ENCODE assay signal across 11 cellular contexts in the genomic region with DNA sequence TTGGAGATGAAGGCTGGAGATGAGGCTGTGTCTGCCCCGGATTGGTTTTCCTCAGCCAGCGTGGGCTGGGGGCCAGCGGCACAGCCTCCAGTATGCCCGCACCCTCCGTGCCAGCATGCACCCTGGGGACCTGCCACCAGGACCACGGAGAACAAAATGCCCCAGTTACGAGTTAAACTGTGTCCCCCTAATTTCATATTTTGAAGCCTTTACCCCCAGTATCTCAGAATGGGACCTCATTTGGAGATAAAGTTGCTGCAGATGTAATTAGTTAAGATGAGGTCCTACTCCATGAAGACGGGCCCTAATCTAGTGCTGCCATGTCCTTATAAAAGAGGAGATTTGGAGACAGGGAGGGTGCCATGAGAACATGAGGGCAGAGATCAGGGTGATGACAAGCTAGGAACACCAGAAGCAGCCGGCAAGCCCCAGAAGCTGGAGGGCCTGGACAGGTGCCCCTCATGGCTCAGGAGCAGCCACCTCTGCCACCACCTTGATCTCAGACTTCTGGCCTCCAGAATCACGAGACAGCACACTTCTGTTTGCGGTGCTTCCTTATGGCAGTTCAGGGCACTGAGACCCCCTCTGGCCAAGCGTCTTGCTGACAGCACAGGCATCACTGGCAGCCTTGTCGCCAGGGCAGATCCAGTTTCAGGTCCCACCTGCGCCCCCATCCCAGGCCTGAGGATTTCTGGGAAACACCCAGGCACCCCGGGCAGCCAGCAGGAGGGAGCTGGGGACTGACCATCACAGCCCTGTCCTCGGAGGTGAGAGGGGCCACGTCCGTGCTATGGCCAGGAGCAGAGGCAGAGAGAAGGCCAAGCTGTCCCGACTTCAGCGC. TPM values are rescaled to one million over a fixed set of nuclear protein-coding genes. Genes with fewer than 3 reads are reported as not detected.
"Had no signal": no experiment of that assay in that cellular context is flagged by ENCODE, and none has a peak within 500 bp of the region (broad histone marks: within the 10 kb centered on the region; RNA-seq: fewer than 3 reads in every experiment).

No MANE protein-coding gene starts in this region.

- DNase-seq: midbrain, naive B cell, small intestine, thyroid gland, uterus had no signal

- H3K36me3 ChIP-seq: esophagus muscularis mucosa, left lung, thyroid gland, uterus had no signal

- H3K27ac Mint-ChIP-seq: dendritic cell treated with granulocyte-macrophage colony-stimulating factor and Interleukin-4, amounts not matched to agents 40 ng/mL and 50 ng/mL, for 4 days; T-helper 1 cell treated with Interleukin-12 subunit alpha and Interleukin-12 subunit beta and Interleukin-4 antibody, amounts not matched to agents 30 μg/mL and 1 μg/mL, for 36 hours; WTC11 had no signal

- H3K4me3 ChIP-seq: esophagus muscularis mucosa, left lung, thyroid gland, uterus had no signal

- H3K9me3 ChIP-seq: esophagus muscularis mucosa, left lung, thyroid gland, uterus had no signal

- H3K27me3 Mint-ChIP-seq: dendritic cell treated with granulocyte-macrophage colony-stimulating factor and Interleukin-4, amounts not matched to agents 40 ng/mL and 50 ng/mL, for 4 days had no signal

- ATAC-seq: left lung, WTC11 had no signal

- H3K27ac ChIP-seq: esophagus muscularis mucosa, left lung, thyroid gland, uterus had no signal

- H3K4me1 ChIP-seq: esophagus muscularis mucosa, left lung, thyroid gland, uterus had no signal

- H3K4me3 Mint-ChIP-seq: dendritic cell treated with granulocyte-macrophage colony-stimulating factor and Interleukin-4, amounts not matched to agents 40 ng/mL and 50 ng/mL, for 4 days; T-helper 1 cell treated with Interleukin-12 subunit alpha and Interleukin-12 subunit beta and Interleukin-4 antibody, amounts not matched to agents 30 μg/mL and 1 μg/mL, for 36 hours; WTC11 had no signal

- H3K36me3 Mint-ChIP-seq: naive B cell had no signal

- H3K9me3 Mint-ChIP-seq: dendritic cell treated with granulocyte-macrophage colony-stimulating factor and Interleukin-4, amounts not matched to agents 40 ng/mL and 50 ng/mL, for 4 days; naive B cell; T-helper 1 cell treated with Interleukin-12 subunit alpha and Interleukin-12 subunit beta and Interleukin-4 antibody, amounts not matched to agents 30 μg/mL and 1 μg/mL, for 36 hours; WTC11 had no signal

- H3K27me3 ChIP-seq: thyroid gland, uterus had no signal

- H3K4me1 Mint-ChIP-seq: naive B cell had no signal

RNA-seq across cellular contexts. Expression of a gene that starts 29.4 kb away (rescaled TPM):
- total RNA-seq: fibroblast of villous mesenchyme had no signal
